In the genomic region with DNA sequence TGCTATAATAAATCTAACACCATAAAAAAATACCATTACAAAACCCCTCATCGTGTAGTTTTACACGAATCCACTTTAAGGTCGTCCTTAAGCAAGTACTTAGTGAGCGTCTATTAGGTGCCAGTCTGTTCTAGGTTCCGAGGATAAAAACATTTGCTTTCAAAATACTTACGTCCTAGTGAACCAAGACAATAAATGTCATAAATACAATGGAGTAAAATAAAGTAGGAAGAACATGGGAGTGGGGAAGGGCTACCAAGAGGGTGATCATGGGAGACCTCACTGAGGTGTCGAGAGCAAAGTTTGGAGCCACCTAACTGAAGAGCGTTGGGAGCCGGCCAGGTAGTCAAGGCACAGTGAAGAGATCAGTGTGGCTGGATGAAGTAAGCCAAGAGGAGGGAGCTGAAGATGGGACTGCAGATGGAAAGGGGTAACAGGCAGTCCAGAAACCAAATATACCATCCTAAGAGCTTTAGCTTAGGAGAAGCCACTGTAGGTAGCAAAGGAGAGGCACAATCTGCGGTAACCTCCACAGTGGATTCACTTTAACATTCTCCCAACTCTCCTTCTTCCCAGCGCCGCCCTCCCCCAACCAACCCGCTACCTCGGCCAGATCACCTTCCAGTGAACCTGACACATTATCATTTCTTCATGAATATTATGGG, we compare ENCODE assay signal across 8 cellular contexts. TPM values are rescaled to one million over a fixed set of nuclear protein-coding genes. Genes with fewer than 3 reads are reported as not detected.
A peak's percentile ranks its signal among the peaks of the same experiment; 100 is the strongest.
DNase-seq lines count a peak whose midpoint lies in the region; ATAC-seq and TF ChIP-seq lines count a peak whose summit lies in the region.

No MANE protein-coding gene starts in this region.

- intact Hi-C loops in A673 (cut with micrococcal nuclease; ENCODE audit: unreplicated experiment): no loop called here

- H3K9me3 ChIP-seq in A673 (ENCODE audit: low read depth, low read length, poor library complexity, severe bottlenecking): no peaks in the 10 kb centered on the region
- H3K9me3 ChIP-seq in OCI-LY1 (ENCODE audit: low read length): no peaks in the 10 kb centered on the region
- H3K9me3 ChIP-seq in ectodermal cell (ENCODE audit: control insufficient read depth, low read length): no peaks in the 10 kb centered on the region
- H3K9me3 ChIP-seq in muscle layer of duodenum (ENCODE audit: control insufficient read depth in 1 of 2, low read length in 2 of 2): no peaks in the 10 kb centered on the region

- CTCF ChIA-PET in A673 (lab: Charles Lee): no interaction called here

- ATAC-seq in GM19455 (IDR thresholded peaks at IDR 0.05; ENCODE audit: unreplicated experiment): peak; percentile 2

- peaks cover 40% of the 10 kb centered on the region for H3K79me2 ChIP-seq in OCI-LY1 (ENCODE audit: insufficient read depth, low read length)

- no peaks in the 10 kb centered on the region for H3F3A ChIP-seq in OCI-LY1 (ENCODE audit: insufficient read depth, low read length)

- H3K27ac ChIP-seq in A673 (ENCODE audit: low read depth, low read length, poor library complexity, severe bottlenecking) (peak overlapping the region; percentile 74), OCI-LY1 (ENCODE audit: low read depth, low read length, poor library complexity, severe bottlenecking) (peak overlapping the region; percentile 65), ectodermal cell (ENCODE audit: insufficient read depth, low read depth, low read length, poor library complexity, severe bottlenecking) (no peak overlapping the region), muscle layer of duodenum (ENCODE audit: low read length) (peak overlapping the region; percentile 94)

- no TSS peak for BruUV-seq in A673 (replicated peaks; lab: Mats Ljungman, UMichigan)

- no peaks in the 10 kb centered on the region for H3K4me1 ChIP-seq in A673 (ENCODE audit: insufficient read depth, low read length, poor library complexity, severe bottlenecking)
- peaks cover 25% of the 10 kb centered on the region for H3K4me1 ChIP-seq in OCI-LY1 (ENCODE audit: insufficient read depth, low read length, severe bottlenecking)
- peaks cover 6% of the 10 kb centered on the region for H3K4me1 ChIP-seq in ectodermal cell (ENCODE audit: control insufficient read depth, insufficient read depth, low read length)
- peaks cover 16% of the 10 kb centered on the region in 2 donors for H3K4me1 ChIP-seq in muscle layer of duodenum (ENCODE audit: control insufficient read depth in 1 of 2, insufficient read depth in 2 of 2, low read length in 2 of 2)

- no peaks in the 10 kb centered on the region for H3K9me2 ChIP-seq in OCI-LY1 (ENCODE audit: low read depth, low read length)

- H3K27me3 ChIP-seq in A673 (replicated peaks; ENCODE audit: insufficient read depth, low read depth, low read length, poor library complexity): no peaks in the 10 kb centered on the region
- no peaks in the 10 kb centered on the region for H3K27me3 ChIP-seq in OCI-LY1 (ENCODE audit: insufficient read depth, low read length)
- no peaks in the 10 kb centered on the region for H3K27me3 ChIP-seq in ectodermal cell (ENCODE audit: control insufficient read depth, insufficient read depth, low read length, poor library complexity, severe bottlenecking)
- H3K27me3 ChIP-seq in muscle layer of duodenum (ENCODE audit: low read depth, low read length): no peaks in the 10 kb centered on the region

- POLR2A ChIA-PET in A673 (lab: Charles Lee; ENCODE audit: low non-redundant PET): interaction anchor here (0.6 to 1.3 kb wide), 2 partner anchors 11 kb away, joined by 3 to 8 read pairs; no protein-coding TSS in a partner anchor

- peak overlapping the region; percentile 82 for H3K9ac ChIP-seq in OCI-LY1 (ENCODE audit: low read length)

- peak overlapping the region; percentile 77 for H3K4me2 ChIP-seq in OCI-LY1 (ENCODE audit: low read length)

- H4K20me1 ChIP-seq in OCI-LY1 (ENCODE audit: insufficient read depth, low read length): no peaks in the 10 kb centered on the region; the same call in 1 of the 2 replicates

- DNase-seq in A673 (ENCODE audit: low spot score): no peak
- DNase-seq in mucosa of gallbladder (ENCODE audit: low spot score): no peak
- no peak for DNase-seq in amniotic stem cell (lab: John Stamatoyannopoulos, UW)
- no peak for DNase-seq in AML-193 (lab: John Stamatoyannopoulos, UW)

- no peak overlapping the region for H2AFZ ChIP-seq in OCI-LY1 (ENCODE audit: low read length)

- 17 to 20% methylated on average over 14 of the region's 14 CpGs for WGBS in ectodermal cell, 2 experiments

- H3K4me3 ChIP-seq in A673 (ENCODE audit: low read depth, low read length, poor library complexity, severe bottlenecking) (peak overlapping the region; percentile 68), OCI-LY1 (ENCODE audit: low read depth, low read length, poor library complexity, severe bottlenecking) (peak overlapping the region; percentile 78), ectodermal cell (ENCODE audit: insufficient read depth, low read depth, low read length) (peak overlapping the region; percentile 65), muscle layer of duodenum (ENCODE audit: low read depth in 1 of 2, low read length in 2 of 2) (peak overlapping the region; percentile 76 to 90)

- no peaks in the 10 kb centered on the region for H3K36me3 ChIP-seq in A673 (ENCODE audit: insufficient read depth, low read length, poor library complexity, severe bottlenecking)
- no peaks in the 10 kb centered on the region for H3K36me3 ChIP-seq in OCI-LY1 (ENCODE audit: insufficient read depth, low read length)
- H3K36me3 ChIP-seq in ectodermal cell (ENCODE audit: control insufficient read depth, insufficient read depth, low read length): no peaks in the 10 kb centered on the region
- H3K36me3 ChIP-seq in muscle layer of duodenum (ENCODE audit: control insufficient read depth in 1 of 2, insufficient read depth in 2 of 2, low read length in 2 of 2): no peaks in the 10 kb centered on the region

- no peak for TF ChIP-seq CTCF in A673 (conservative IDR thresholded peaks at IDR 0.05; ENCODE audit: low read depth, low read length)
- TF ChIP-seq CTCF in OCI-LY1 (IDR thresholded peaks at IDR 0.05; ENCODE audit: low read length): no peak

RNA-seq across cellular contexts. Expression of a gene that starts 0.7 kb away (rescaled TPM):
- total RNA-seq in A673 (2021) (23.7 and 25.3 TPM in 2 replicates), mucosa of gallbladder (22.1 TPM)
- 21.3 TPM for polyA plus RNA-seq in ectodermal cell (2013, experiment 1 of 4)
- polyA plus RNA-seq in ectodermal cell (2013, experiment 2 of 4): 26.2 TPM
- polyA plus RNA-seq in ectodermal cell (2013, experiment 3 of 4): 18.2 TPM
- 20.8 TPM for polyA plus RNA-seq in ectodermal cell (2013, experiment 4 of 4)

RNA-seq across cellular contexts. Expression of a gene that starts 27.2 kb away (rescaled TPM):
- total RNA-seq in A673 (2021) (29.0 and 30.0 TPM in 2 replicates), mucosa of gallbladder (15.6 TPM)
- 11.0 TPM for polyA plus RNA-seq in ectodermal cell (2013, experiment 1 of 4)
- polyA plus RNA-seq in ectodermal cell (2013, experiment 2 of 4): 11.5 TPM
- 10.1 TPM for polyA plus RNA-seq in ectodermal cell (2013, experiment 3 of 4)
- 9.4 TPM for polyA plus RNA-seq in ectodermal cell (2013, experiment 4 of 4)

RNA-seq across cellular contexts. Expression of a gene that starts 32.5 kb away (rescaled TPM):
- 40.6 and 41.6 TPM in 2 replicates for total RNA-seq in A673 (2021)
- 24.5 TPM for polyA plus RNA-seq in ectodermal cell (2013, experiment 1 of 4)
- 24.8 TPM for polyA plus RNA-seq in ectodermal cell (2013, experiment 2 of 4)
- 17.5 TPM for polyA plus RNA-seq in ectodermal cell (2013, experiment 3 of 4)
- polyA plus RNA-seq in ectodermal cell (2013, experiment 4 of 4): 20.6 TPM
- total RNA-seq in mucosa of gallbladder: 29.1 TPM
